ENCODE assay signal across 1 cellular context in genomic region chr2:177332041-177332991, GRCh38.
TF ChIP-seq lines count a peak whose summit lies in the region.

No MANE protein-coding gene starts in this region.

TF ChIP-seq in H1, 55 proteins besides CTCF, POLR2A, EP300 and RAD21 (continued from another document):
- TF ChIP-seq CHD7 (IDR thresholded peaks at IDR 0.05; ENCODE audit: insufficient replicate concordance, low read length) (peak; percentile 40), TEAD4 (IDR thresholded peaks at IDR 0.05; ENCODE audit: low read depth, low read length) (peak; percentile 68; the same call in 1 of the 2 replicates)
